13 cellular contexts compared by ENCODE assay signal in the genomic region with DNA sequence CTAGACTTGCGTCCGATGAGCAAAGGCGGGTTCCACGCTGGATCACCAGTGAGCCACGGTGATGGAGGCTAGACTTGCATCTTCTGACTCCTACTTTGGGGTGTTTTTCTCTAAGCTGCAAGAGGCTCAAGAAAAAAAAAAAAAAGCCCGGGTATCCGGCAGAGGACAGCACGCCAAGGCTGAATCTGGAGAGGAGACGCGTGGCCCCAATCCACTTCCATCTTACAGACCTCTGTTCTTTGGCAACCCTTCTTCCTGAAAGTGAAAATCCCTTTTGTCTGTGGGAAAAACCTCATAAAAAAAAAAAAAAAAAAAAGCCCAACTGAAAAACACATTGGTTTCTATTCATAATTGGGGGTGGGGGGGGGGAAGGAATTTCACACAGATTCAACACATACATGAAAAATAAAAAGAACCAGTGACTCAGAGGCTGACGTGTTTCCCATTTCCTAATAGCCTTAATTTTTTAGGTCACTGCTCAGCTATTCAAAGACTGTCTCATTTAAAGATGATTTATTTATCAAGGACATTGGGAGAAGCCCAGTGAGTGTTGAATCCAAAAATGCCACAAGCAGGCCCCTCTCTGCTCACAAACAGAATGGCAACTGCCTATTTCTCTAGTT.
A peak's percentile ranks its signal among the peaks of the same experiment; 100 is the strongest.
DNase-seq lines count a peak whose midpoint lies in the region; ATAC-seq, FAIRE-seq and TF ChIP-seq lines count a peak whose summit lies in the region.
"Had no signal": no experiment of that assay in that cellular context is flagged by ENCODE, and none has a peak within 500 bp of the region (broad histone marks: within the 10 kb centered on the region; RNA-seq: fewer than 3 reads in every experiment).

No MANE protein-coding gene starts in this region.

- TF ChIP-seq POLR2A in breast epithelium (IDR thresholded peaks at IDR 0.05): no peak

- H3K36me3 Mint-ChIP-seq in MCF 10A (ENCODE audit: insufficient read depth, unreplicated experiment): no peaks in the 10 kb centered on the region
- H3K36me3 Mint-ChIP-seq: activated naive CD8-positive, alpha-beta T cell treated with anti-CD3 and anti-CD28 coated beads for 36 hours had no signal

- no peak for FAIRE-seq in urothelium cell line (lab: Jason Lieb, UNC)
- FAIRE-seq: A204.1, TTC549 had no signal

- TF ChIP-seq CTCF in MCF 10A (IDR thresholded peaks at IDR 0.05; ENCODE audit: unreplicated experiment): no peak
- no peak for TF ChIP-seq CTCF in breast epithelium (IDR thresholded peaks at IDR 0.05)
- TF ChIP-seq CTCF in foreskin keratinocyte (conservative IDR thresholded peaks at IDR 0.05): no peak

- peak; percentile 88 for DNase-seq in MCF 10A (ENCODE audit: unreplicated experiment)
- no peak for DNase-seq in breast epithelium (ENCODE audit: low spot score in 2 of 2)
- DNase-seq in adipocyte (ENCODE audit: low read depth): peak; percentile 72
- peak; percentile 75 to 82 for DNase-seq in foreskin keratinocyte
- DNase-seq in urothelium cell line (ENCODE audit: low spot score): peak; percentile 58
- no peak for DNase-seq in retina
- DNase-seq in NCI-H1694 treated with DMSO at 0.1 percent for 48 hours (lab: John Stamatoyannopoulos, UW): no peak
- DNase-seq: activated naive CD8-positive, alpha-beta T cell treated with anti-CD3 and anti-CD28 coated beads for 36 hours; NCI-H446 treated with DMSO at 0.1 percent for 48 hours had no signal

- intact Hi-C loops in MCF 10A (cut with micrococcal nuclease): no loop called here
- intact Hi-C loops in breast epithelium (cut with DNase I; ENCODE audit: low total_unique reads): no loop called here

- H3K27me3 ChIP-seq in breast epithelium: no peaks in the 10 kb centered on the region
- H3K27me3 ChIP-seq in adipocyte (replicated peaks; ENCODE audit: control insufficient read depth, insufficient read depth, low read length): peaks cover 7% of the 10 kb centered on the region
- no peaks in the 10 kb centered on the region for H3K27me3 ChIP-seq in foreskin keratinocyte

- H3K4me1 Mint-ChIP-seq in MCF 10A (ENCODE audit: insufficient read depth, unreplicated experiment): peaks cover 5% of the 10 kb centered on the region
- H3K4me1 Mint-ChIP-seq: activated naive CD8-positive, alpha-beta T cell treated with anti-CD3 and anti-CD28 coated beads for 36 hours had no signal

- CTCF ChIA-PET in MCF 10A (lab: Yijun Ruan, JAX): interaction anchor here (0.5 kb wide), 1 partner anchor 366 kb away, joined by 3 read pairs; no protein-coding TSS in a partner anchor

- no peak overlapping the region for H3K9ac ChIP-seq in adipocyte (ENCODE audit: low read length)

- peak overlapping the region; percentile 51 for H3K27ac Mint-ChIP-seq in MCF 10A (ENCODE audit: low read depth, unreplicated experiment)
- H3K27ac Mint-ChIP-seq: activated naive CD8-positive, alpha-beta T cell treated with anti-CD3 and anti-CD28 coated beads for 36 hours had no signal

- no TSS peak for BruUV-seq in MCF 10A (replicated peaks; lab: Mats Ljungman, UMichigan)

- no peak overlapping the region for H3K4me3 Mint-ChIP-seq in MCF 10A (ENCODE audit: unreplicated experiment)
- H3K4me3 Mint-ChIP-seq: activated naive CD8-positive, alpha-beta T cell treated with anti-CD3 and anti-CD28 coated beads for 36 hours had no signal

- POLR2A ChIA-PET in MCF 10A (lab: Yijun Ruan, JAX): interaction anchor here (0.6 to 0.7 kb wide), 2 partner anchors 8 to 967 kb away, joined by 3 read pairs; no protein-coding TSS in a partner anchor

- no peaks in the 10 kb centered on the region for H3K4me1 ChIP-seq in breast epithelium
- H3K4me1 ChIP-seq in adipocyte (ENCODE audit: control insufficient read depth, insufficient read depth, low read length): peaks cover 13% of the 10 kb centered on the region
- H3K4me1 ChIP-seq in foreskin keratinocyte: no peaks in the 10 kb centered on the region

- no peaks in the 10 kb centered on the region for H3K27me3 Mint-ChIP-seq in MCF 10A (ENCODE audit: insufficient read depth, unreplicated experiment)

- H3K27ac ChIP-seq in breast epithelium: no peak overlapping the region
- H3K27ac ChIP-seq in foreskin keratinocyte: no peak overlapping the region
- H3K27ac ChIP-seq: thoracic aorta had no signal

- H3K36me3 ChIP-seq in breast epithelium (no peaks in the 10 kb centered on the region), adipocyte (ENCODE audit: control insufficient read depth, insufficient read depth, low read length, severe bottlenecking) (no peaks in the 10 kb centered on the region)
- H3K36me3 ChIP-seq: thoracic aorta had no signal

- H3K4me3 ChIP-seq in breast epithelium: no peak overlapping the region
- no peak overlapping the region for H3K4me3 ChIP-seq in adipocyte (ENCODE audit: low read length)
- H3K4me3 ChIP-seq: thoracic aorta had no signal

- no peaks in the 10 kb centered on the region for H3K9me3 ChIP-seq in breast epithelium
- peaks cover 10% of the 10 kb centered on the region for H3K9me3 ChIP-seq in adipocyte (ENCODE audit: control insufficient read depth, low read length)
- H3K9me3 ChIP-seq: thoracic aorta had no signal

- no peak for ATAC-seq in foreskin keratinocyte
- ATAC-seq in HG03460 (IDR thresholded peaks at IDR 0.05; ENCODE audit: unreplicated experiment): no peak

- H3K9me3 Mint-ChIP-seq in MCF 10A (ENCODE audit: unreplicated experiment): no peaks in the 10 kb centered on the region
- H3K9me3 Mint-ChIP-seq: activated naive CD8-positive, alpha-beta T cell treated with anti-CD3 and anti-CD28 coated beads for 36 hours had no signal

Comparison
In these comparisons a context has a peak if more than half of its experiments do, and no peak if none do; other contexts are left out.
1. DNase-seq: peak in MCF 10A (single experiment), adipocyte (single experiment), foreskin keratinocyte (2 of 2) and urothelium cell line (single experiment); none in breast epithelium (0 of 2), retina (single experiment) and NCI-H1694 treated with DMSO at 0.1 percent for 48 hours (single experiment).